ENCODE assay signal across 24 cellular contexts in genomic region chr1:9050803-9051202, GRCh38. TPM values are rescaled to one million over a fixed set of nuclear protein-coding genes. Genes with fewer than 3 reads are reported as not detected.
"Had no signal": no experiment of that assay in that cellular context is flagged by ENCODE, and none has a peak within 500 bp of the region (broad histone marks: within the 10 kb centered on the region; RNA-seq: fewer than 3 reads in every experiment).

No MANE protein-coding gene starts in this region.

- H3K4me1 Mint-ChIP-seq: naive B cell; stimulated activated effector memory CD8-positive, alpha-beta T cell treated with anti-CD3 and anti-CD28 coated beads, Interleukin-12 subunit alpha, Interleukin-12 subunit beta, amount 100 ng/mL, for 72 hours had no signal

- H3K27me3 Mint-ChIP-seq: naive B cell had no signal

- H3K4me3 Mint-ChIP-seq: naive B cell; stimulated activated effector memory CD8-positive, alpha-beta T cell treated with anti-CD3 and anti-CD28 coated beads, Interleukin-12 subunit alpha, Interleukin-12 subunit beta, amount 100 ng/mL, for 72 hours; type B pancreatic cell had no signal

- DNase-seq: colonic mucosa; dermis blood vessel endothelial cell; esophagus squamous epithelium; foreskin fibroblast; left colon; mesendoderm; naive B cell; nucleus accumbens; ovary; right lobe of liver; stimulated activated CD4-positive, alpha-beta T cell treated with anti-CD3 and anti-CD28 coated beads, Interleukin-4, amount 100 ng/mL, for 1 hour; stimulated activated CD8-positive, alpha-beta memory T cell treated with anti-CD3 and anti-CD28 coated beads, Interleukin-4, amount 100 ng/mL, for 48 hours; stimulated activated naive CD8-positive, alpha-beta T cell treated with anti-CD3 and anti-CD28 coated beads, Interleukin-15, Interleukin-2, amounts not matched to agents 100 U/mL and 50 U/mL, for 24 hours; thyroid gland had no signal

- ATAC-seq: left colon; right lobe of liver; stimulated activated effector memory CD8-positive, alpha-beta T cell treated with anti-CD3 and anti-CD28 coated beads, Interleukin-12 subunit alpha, Interleukin-12 subunit beta, amount 100 ng/mL, for 72 hours; stimulated activated naive CD8-positive, alpha-beta T cell treated with anti-CD3 and anti-CD28 coated beads, Interleukin-15, Interleukin-2, amounts not matched to agents 100 U/mL and 50 U/mL, for 24 hours had no signal

- H3K27ac Mint-ChIP-seq: progenitor cell of endocrine pancreas; stimulated activated effector memory CD8-positive, alpha-beta T cell treated with anti-CD3 and anti-CD28 coated beads, Interleukin-12 subunit alpha, Interleukin-12 subunit beta, amount 100 ng/mL, for 72 hours; type B pancreatic cell had no signal

- H3K36me3 Mint-ChIP-seq: stimulated activated effector memory CD8-positive, alpha-beta T cell treated with anti-CD3 and anti-CD28 coated beads, Interleukin-12 subunit alpha, Interleukin-12 subunit beta, amount 100 ng/mL, for 72 hours; type B pancreatic cell had no signal

- H3K9me3 Mint-ChIP-seq: naive B cell; stimulated activated effector memory CD8-positive, alpha-beta T cell treated with anti-CD3 and anti-CD28 coated beads, Interleukin-12 subunit alpha, Interleukin-12 subunit beta, amount 100 ng/mL, for 72 hours; type B pancreatic cell had no signal

RNA-seq across cellular contexts. Expression of gene SLC2A5, which starts 18.6 kb away (rescaled TPM):
- total RNA-seq: epithelial cell of proximal tubule, kidney epithelial cell, progenitor cell of endocrine pancreas had no signal
- polyA plus RNA-seq: neural cell had no signal

RNA-seq across cellular contexts. Expression of gene SLC2A7, which starts 24.6 kb away (rescaled TPM):
- total RNA-seq: colonic mucosa, epithelial cell of proximal tubule, kidney epithelial cell, left colon, liver, lung microvascular endothelial cell, ovary, progenitor cell of endocrine pancreas, renal cortical epithelial cell, right lobe of liver, suprapubic skin had no signal
- polyA plus RNA-seq: liver, neural cell, ovary had no signal
